22 cellular contexts compared by ENCODE assay signal in genomic region chr7:71687831-71688599, GRCh38.
"Had no signal": no experiment of that assay in that cellular context is flagged by ENCODE, and none has a peak within 500 bp of the region (broad histone marks: within the 10 kb centered on the region; RNA-seq: fewer than 3 reads in every experiment).

No MANE protein-coding gene starts in this region.

- H3K4me2 ChIP-seq: SK-N-SH had no signal

- H3K4me1 ChIP-seq: SJSA1 had no signal

- H3K9me3 ChIP-seq: MG63, SK-N-SH had no signal

- DNase-seq: Karpas-422, KBM-7, MG63, MV-4-11, NCI-H1048, NCI-H1105, NCI-H1417, NCI-H1436 treated with DMSO at 0.1 percent for 48 hours, NCI-H1694, NCI-H187 treated with DMSO at 0.1 percent for 48 hours, NCI-H2029 treated with DMSO at 0.1 percent for 48 hours, NCI-H2171 treated with DMSO at 0.1 percent for 48 hours, NCI-H345, NCI-H446 treated with DMSO at 0.1 percent for 48 hours, NCI-H510A treated with DMSO at 0.1 percent for 48 hours, NCI-H526, NCI-H748 treated with DMSO at 0.1 percent for 48 hours, Right ventricle myocardium superior, RPMI8226, SIG-M5, SK-N-SH had no signal

- H3K9ac ChIP-seq: SK-N-SH had no signal

- H3K27me3 ChIP-seq: MG63, SJSA1 had no signal

- H3K36me3 ChIP-seq: MG63, SJSA1 had no signal

- H3K4me3 ChIP-seq: MG63, SJSA1 had no signal

- H3K27ac ChIP-seq: SJSA1 had no signal
